In genomic region chr17:70848785-70849184, GRCh38 we compare ENCODE assay signal across 20 cellular contexts.
A peak's percentile ranks its signal among the peaks of the same experiment; 100 is the strongest.
DNase-seq lines count a peak whose midpoint lies in the region; ATAC-seq and TF ChIP-seq lines count a peak whose summit lies in the region.
"Had no signal": no experiment of that assay in that cellular context is flagged by ENCODE, and none has a peak within 500 bp of the region (broad histone marks: within the 10 kb centered on the region; RNA-seq: fewer than 3 reads in every experiment).

No MANE protein-coding gene starts in this region.

- H3K14ac ChIP-seq in H9 (ENCODE audit: insufficient read depth, low read length), result no peak overlapping the region

- H3K36me3 Mint-ChIP-seq in H9 (ENCODE audit: insufficient read depth in 1 of 3, low read depth in 3 of 3) (peaks cover 0 to 1% (median 0%) of the 10 kb centered on the region in 3 experiments; a peak in 1 of 7 replicates), T-cell (no peaks in the 10 kb centered on the region)
- H3K36me3 Mint-ChIP-seq: brain; CD8-positive, alpha-beta memory T cell had no signal

- H2BK15ac ChIP-seq in H9 (ENCODE audit: low read depth, low read length), result no peak overlapping the region

- TF ChIP-seq CTCF in brain microvascular endothelial cell (IDR thresholded peaks at IDR 0.05; ENCODE audit: low read depth, low read length, missing control alignments) (no peak), H9 (conservative IDR thresholded peaks at IDR 0.05) (no peak)

- no peak overlapping the region for H2BK12ac ChIP-seq in H9 (ENCODE audit: insufficient read length, low read depth, low read length)

- H3K27ac Mint-ChIP-seq in H9 (no peak overlapping the region), T-cell (no peak overlapping the region)
- H3K27ac Mint-ChIP-seq: brain; CD8-positive, alpha-beta memory T cell; neural progenitor cell had no signal

- H3K4me1 ChIP-seq in H9 (ENCODE audit: insufficient read depth, low read length), result no peaks in the 10 kb centered on the region
- H3K4me1 ChIP-seq: neural progenitor cell, right atrium auricular region, testis had no signal

- DNase-seq in DMS53 (lab: John Stamatoyannopoulos, UW), result peak; percentile 22
- DNase-seq in DMS53 treated with DMSO at 0.1 percent for 48 hours (lab: John Stamatoyannopoulos, UW; ENCODE audit: unreplicated experiment), result no peak
- peak; percentile 5 for DNase-seq in brain microvascular endothelial cell
- peak; percentile 72 for DNase-seq in iris pigment epithelial cell (ENCODE audit: low read depth)
- DNase-seq in H9, result no peak
- no peak for DNase-seq in T-cell
- no peak for DNase-seq in Kasumi-1 (lab: John Stamatoyannopoulos, UW)
- DNase-seq: CD8-positive, alpha-beta memory T cell; H7; mesendoderm; NCI-H2081 treated with DMSO at 0.1 percent for 48 hours; NCI-H526 treated with DMSO at 0.1 percent for 48 hours; T-helper 2 cell; testis had no signal

- H3K4me1 Mint-ChIP-seq in H9 (no peaks in the 10 kb centered on the region), T-cell (no peaks in the 10 kb centered on the region)
- H3K4me1 Mint-ChIP-seq: brain; CD8-positive, alpha-beta memory T cell; neural progenitor cell had no signal

- no peak overlapping the region for H4K5ac ChIP-seq in H9 (ENCODE audit: insufficient read length, low read depth, low read length)

- H3K36me3 ChIP-seq in brain microvascular endothelial cell (replicated peaks), result no peaks in the 10 kb centered on the region
- H3K36me3 ChIP-seq: neural progenitor cell, right atrium auricular region had no signal

- H4K20me1 ChIP-seq in H9 (ENCODE audit: control insufficient read depth, insufficient read depth, insufficient read length), result no peaks in the 10 kb centered on the region

- in situ Hi-C loops in brain microvascular endothelial cell (cut with HindIII; ENCODE audit: low pct_ligation_motif_present, low sequenced_read_pairs), result no loop called here

- no peak overlapping the region for H3K23ac ChIP-seq in H9 (ENCODE audit: insufficient read length, low read depth, low read length)

- no peaks in the 10 kb centered on the region for H3K27me3 Mint-ChIP-seq in H9 (ENCODE audit: low read depth)
- no peaks in the 10 kb centered on the region for H3K27me3 Mint-ChIP-seq in T-cell
- H3K27me3 Mint-ChIP-seq: CD8-positive, alpha-beta memory T cell had no signal

- ATAC-seq in GM21381 (IDR thresholded peaks at IDR 0.05; ENCODE audit: unreplicated experiment), result no peak
- ATAC-seq in T-cell (replicated peaks in 1 of 4), result no peak
- ATAC-seq: activated CD4-positive, CD25-positive, alpha-beta regulatory T cell treated with anti-CD3 and anti-CD28 coated beads, Interleukin-2, amount 50 U/mL, for 24 hours had no signal

- H3K4me3 Mint-ChIP-seq in H9, result no peak overlapping the region
- H3K4me3 Mint-ChIP-seq in T-cell, result no peak overlapping the region
- H3K4me3 Mint-ChIP-seq: brain; CD8-positive, alpha-beta memory T cell; neural progenitor cell had no signal

- no peak overlapping the region for H2AFZ ChIP-seq in H9 (ENCODE audit: low read length)
- H2AFZ ChIP-seq: neural progenitor cell had no signal

- CTCF ChIA-PET in T-cell (lab: Charles Lee), result no interaction called here

- H3K9me3 ChIP-seq in H9 (ENCODE audit: control insufficient read depth, low read depth, low read length), result no peaks in the 10 kb centered on the region
- H3K9me3 ChIP-seq: right atrium auricular region, testis had no signal

- H3K79me1 ChIP-seq in H9 (ENCODE audit: insufficient read depth, low read depth, low read length, poor library complexity, severe bottlenecking), result no peaks in the 10 kb centered on the region

- 0 out of 5 replicates have a peak, but pooled peaks cover 0 to 2% of the 10 kb centered on the region in 2 experiments for H3K9me3 Mint-ChIP-seq in H9
- H3K9me3 Mint-ChIP-seq in T-cell, result peaks cover 0 to 5% (median 4%) of the 10 kb centered on the region in 3 donors
- H3K9me3 Mint-ChIP-seq: neural progenitor cell had no signal

- no peak overlapping the region for H4K91ac ChIP-seq in H9 (ENCODE audit: insufficient read length, low read depth, low read length)

- no peak overlapping the region for H3K18ac ChIP-seq in H9 (ENCODE audit: insufficient read length, low read depth, low read length)

- no peak overlapping the region for H2BK5ac ChIP-seq in H9 (ENCODE audit: insufficient read length, low read length)

- no peak overlapping the region for H4K8ac ChIP-seq in H9 (replicated peaks; ENCODE audit: insufficient read length, low read depth, low read length)

- H2BK120ac ChIP-seq in H9 (ENCODE audit: low read depth, low read length, poor library complexity, severe bottlenecking), result no peak overlapping the region

- no peak overlapping the region for H3K27ac ChIP-seq in brain microvascular endothelial cell
- H3K27ac ChIP-seq in H9 (ENCODE audit: insufficient read length, low read depth, low read length), result no peak overlapping the region
- H3K27ac ChIP-seq: 22Rv1, neural progenitor cell, right atrium auricular region, testis had no signal

- WGBS in H9 (ENCODE audit: extremely low coverage, insufficient read length, low lambda C conversion rate), result no CpG with 5 or more reads among the region's 3 CpGs

- no peak overlapping the region for H3K4ac ChIP-seq in H9 (ENCODE audit: low read depth, low read length)

- H3K4me2 ChIP-seq in H9 (ENCODE audit: insufficient read depth, insufficient read length, low read length), result no peak overlapping the region
- H3K4me2 ChIP-seq: neural progenitor cell had no signal

- no peak overlapping the region for H3K4me3 ChIP-seq in brain microvascular endothelial cell (ENCODE audit: low read depth, low read length)
- H3K4me3 ChIP-seq: neural progenitor cell, right atrium auricular region, testis had no signal

- no peak overlapping the region for H2BK20ac ChIP-seq in H9 (ENCODE audit: low read depth, low read length, poor library complexity, severe bottlenecking)

- H3K27me3 ChIP-seq in brain microvascular endothelial cell (replicated peaks), result no peaks in the 10 kb centered on the region
- H3K27me3 ChIP-seq in H9 (ENCODE audit: insufficient read depth, low read length), result no peaks in the 10 kb centered on the region
- H3K27me3 ChIP-seq: neural progenitor cell, right atrium auricular region, testis had no signal

- POLR2A ChIA-PET in T-cell (lab: Charles Lee), result no interaction called here

- no peaks in the 10 kb centered on the region for H3K23me2 ChIP-seq in H9 (ENCODE audit: insufficient read length, low read depth, low read length, poor library complexity, severe bottlenecking)

- H3T11ph ChIP-seq in H9 (ENCODE audit: low read length), result no peak overlapping the region

- H3K56ac ChIP-seq in H9 (ENCODE audit: insufficient read length, low read depth, low read length), result no peak overlapping the region

- no peaks in the 10 kb centered on the region for H3K79me2 ChIP-seq in H9 (ENCODE audit: insufficient read depth, low read length)

- H2AK5ac ChIP-seq in H9 (ENCODE audit: insufficient read length, low read length), result no peak overlapping the region

- H3K9ac ChIP-seq in H9 (ENCODE audit: extremely low read depth, insufficient read length, low read length), result no peak overlapping the region
- H3K9ac ChIP-seq: neural progenitor cell had no signal

Comparison
In these comparisons a context has a peak if more than half of its experiments do, and no peak if none do; other contexts are left out.
1. DNase-seq: peak in DMS53 (single experiment), brain microvascular endothelial cell (single experiment) and iris pigment epithelial cell (single experiment); none in DMS53 treated with DMSO at 0.1 percent for 48 hours (single experiment), H9 (single experiment), T-cell (0 of 34) and Kasumi-1 (0 of 2).